10 cellular contexts compared by ENCODE assay signal in genomic region chr7:27167170-27167505, GRCh38. TPM values are rescaled to one million over a fixed set of nuclear protein-coding genes. Genes with fewer than 3 reads are reported as not detected.
DNase-seq lines count a peak whose midpoint lies in the region; ATAC-seq, FAIRE-seq and TF ChIP-seq lines count a peak whose summit lies in the region.
"Had no signal": no experiment of that assay in that cellular context is flagged by ENCODE, and none has a peak within 500 bp of the region (broad histone marks: within the 10 kb centered on the region; RNA-seq: fewer than 3 reads in every experiment).

No MANE protein-coding gene starts in this region.

- DNase-seq in activated naive CD4-positive, alpha-beta T cell treated with anti-CD3 and anti-CD28 coated beads, Interleukin-2, amount 10 ng/mL, durations not matched to agents 7 days and 5 days, result no peak
- DNase-seq in activated naive CD4-positive, alpha-beta T cell treated with anti-CD3 and anti-CD28 coated beads, Interleukin-2, amount 50 U/mL, for 72 hours (ENCODE audit: low spot score in 2 of 2), result no peak
- peak in 1 of 2 experiments; percentile 83 for DNase-seq in SJSA1 (ENCODE audit: low read depth in 1 of 2, low spot score in 2 of 2)
- peak; percentile 88 for DNase-seq in left kidney (ENCODE audit: low read depth, low spot score)
- no peak for DNase-seq in type B pancreatic cell (ENCODE audit: extremely low spot score, unreplicated experiment)
- no peak for DNase-seq in frontal cortex (ENCODE audit: low spot score in 2 of 2)
- no peak for DNase-seq in inferior parietal cortex (ENCODE audit: extremely low spot score)
- DNase-seq: DMS153 had no signal

- no peaks in the 10 kb centered on the region for H3K9me3 Mint-ChIP-seq in activated naive CD4-positive, alpha-beta T cell treated with anti-CD3 and anti-CD28 coated beads, Interleukin-2, amount 10 ng/mL, durations not matched to agents 7 days and 5 days
- no peaks in the 10 kb centered on the region for H3K9me3 Mint-ChIP-seq in activated naive CD4-positive, alpha-beta T cell treated with anti-CD3 and anti-CD28 coated beads, Interleukin-2, amount 50 U/mL, for 72 hours
- no peaks in the 10 kb centered on the region for H3K9me3 Mint-ChIP-seq in type B pancreatic cell

- no peak for ATAC-seq in activated naive CD4-positive, alpha-beta T cell treated with anti-CD3 and anti-CD28 coated beads, Interleukin-2, amount 50 U/mL, for 72 hours
- ATAC-seq in GM19351 (IDR thresholded peaks at IDR 0.05; ENCODE audit: unreplicated experiment), result no peak
- ATAC-seq: right lobe of liver had no signal

- CTCF ChIA-PET in activated naive CD4-positive, alpha-beta T cell treated with anti-CD3 and anti-CD28 coated beads, Interleukin-2, amount 10 ng/mL, durations not matched to agents 7 days and 5 days (lab: Charles Lee), result interaction anchor here (1.6 kb wide), 1 partner anchor 13 kb away, joined by 4 read pairs; no protein-coding TSS in a partner anchor

- H3K4me1 Mint-ChIP-seq in activated naive CD4-positive, alpha-beta T cell treated with anti-CD3 and anti-CD28 coated beads, Interleukin-2, amount 10 ng/mL, durations not matched to agents 7 days and 5 days, result peaks cover 12% of the 10 kb centered on the region
- H3K4me1 Mint-ChIP-seq in type B pancreatic cell (ENCODE audit: unreplicated experiment), result peaks cover 22% of the 10 kb centered on the region

- H3K4me3 ChIP-seq in SJSA1, result peak overlapping the region; percentile 57
- H3K4me3 ChIP-seq: right lobe of liver had no signal

- peaks cover 99% of the 10 kb centered on the region for H3K27me3 Mint-ChIP-seq in activated naive CD4-positive, alpha-beta T cell treated with anti-CD3 and anti-CD28 coated beads, Interleukin-2, amount 10 ng/mL, durations not matched to agents 7 days and 5 days
- peaks cover 91% of the 10 kb centered on the region for H3K27me3 Mint-ChIP-seq in type B pancreatic cell

- no peak for FAIRE-seq in frontal cortex (lab: Jason Lieb, UNC)

- peaks cover 61% of the 10 kb centered on the region for H3K4me1 ChIP-seq in SJSA1 (replicated peaks)
- H3K4me1 ChIP-seq: right lobe of liver had no signal

- peaks cover 3% of the 10 kb centered on the region for H3K36me3 Mint-ChIP-seq in activated naive CD4-positive, alpha-beta T cell treated with anti-CD3 and anti-CD28 coated beads, Interleukin-2, amount 10 ng/mL, durations not matched to agents 7 days and 5 days
- peaks cover 0 to 16% of the 10 kb centered on the region in 2 donors for H3K36me3 Mint-ChIP-seq in activated naive CD4-positive, alpha-beta T cell treated with anti-CD3 and anti-CD28 coated beads, Interleukin-2, amount 50 U/mL, for 72 hours
- no peaks in the 10 kb centered on the region for H3K36me3 Mint-ChIP-seq in type B pancreatic cell

- no peaks in the 10 kb centered on the region for H3K27me3 ChIP-seq in SJSA1 (replicated peaks)

- H3K4me3 Mint-ChIP-seq in activated naive CD4-positive, alpha-beta T cell treated with anti-CD3 and anti-CD28 coated beads, Interleukin-2, amount 10 ng/mL, durations not matched to agents 7 days and 5 days, result peak overlapping the region; percentile 37
- H3K4me3 Mint-ChIP-seq in type B pancreatic cell, result peak overlapping the region; percentile 74

- no peaks in the 10 kb centered on the region for H3K9me3 ChIP-seq in SJSA1 (replicated peaks)
- H3K9me3 ChIP-seq: right lobe of liver had no signal

- peak overlapping the region; percentile 93 for H3K27ac ChIP-seq in SJSA1
- H3K27ac ChIP-seq: right lobe of liver had no signal

- H3K27ac Mint-ChIP-seq in activated naive CD4-positive, alpha-beta T cell treated with anti-CD3 and anti-CD28 coated beads, Interleukin-2, amount 10 ng/mL, durations not matched to agents 7 days and 5 days, result peak overlapping the region; percentile 87
- peak overlapping the region in 1 of 2 donors; percentile 93 for H3K27ac Mint-ChIP-seq in activated naive CD4-positive, alpha-beta T cell treated with anti-CD3 and anti-CD28 coated beads, Interleukin-2, amount 50 U/mL, for 72 hours
- H3K27ac Mint-ChIP-seq in type B pancreatic cell, result no peak overlapping the region

- TF ChIP-seq CTCF in type B pancreatic cell (conservative IDR thresholded peaks at IDR 0.05), result no peak

- H3K36me3 ChIP-seq in SJSA1, result peaks cover 45% of the 10 kb centered on the region
- H3K36me3 ChIP-seq: right lobe of liver had no signal

RNA-seq across cellular contexts. Expression of gene HOXA9, which starts 1.8 kb away (rescaled TPM):
- not detected for total RNA-seq in activated naive CD4-positive, alpha-beta T cell treated with anti-CD3 and anti-CD28 coated beads, Interleukin-2, amount 50 U/mL, for 72 hours
- 7.0 and 16.3 TPM in 2 replicates for total RNA-seq in SJSA1 (2014; rRNA removed; shearing (Covaris generic))
- total RNA-seq in type B pancreatic cell (ENCODE audit: low replicate concordance), result 0.67 and 4.1 TPM in 2 replicates
- not detected for total RNA-seq in frontal cortex

RNA-seq across cellular contexts. Expression of gene HOXA10, which starts 7.0 kb away (rescaled TPM):
- total RNA-seq in activated naive CD4-positive, alpha-beta T cell treated with anti-CD3 and anti-CD28 coated beads, Interleukin-2, amount 50 U/mL, for 72 hours, result not detected
- total RNA-seq in SJSA1 (2014; rRNA removed; shearing (Covaris generic)), result 8.6 and 15.5 TPM in 2 replicates
- total RNA-seq in type B pancreatic cell (ENCODE audit: low replicate concordance) (0.29 and 4.9 TPM in 2 replicates), frontal cortex (not detected)
- total RNA-seq: right lobe of liver had no signal

RNA-seq across cellular contexts. Expression of gene HOXA7, which starts 10.7 kb away (rescaled TPM):
- not detected for total RNA-seq in activated naive CD4-positive, alpha-beta T cell treated with anti-CD3 and anti-CD28 coated beads, Interleukin-2, amount 50 U/mL, for 72 hours
- total RNA-seq in SJSA1 (2014; rRNA removed; shearing (Covaris generic)), result 0.09 and 2.9 TPM in 2 replicates
- total RNA-seq in type B pancreatic cell (ENCODE audit: low replicate concordance) (3.2 and 6.2 TPM in 2 replicates), frontal cortex (not detected)
- total RNA-seq: right lobe of liver had no signal

RNA-seq across cellular contexts. Expression of gene HOXA3, which starts 14.8 kb away (rescaled TPM):
- total RNA-seq in activated naive CD4-positive, alpha-beta T cell treated with anti-CD3 and anti-CD28 coated beads, Interleukin-2, amount 50 U/mL, for 72 hours, result not detected
- 0.13 and 1.8 TPM in 2 replicates for total RNA-seq in SJSA1 (2014; rRNA removed; shearing (Covaris generic))
- total RNA-seq in type B pancreatic cell (ENCODE audit: low replicate concordance) (40.5 and 92.8 TPM in 2 replicates), frontal cortex (not detected)

RNA-seq across cellular contexts. Expression of gene HOXA11, which starts 17.9 kb away (rescaled TPM):
- not detected for total RNA-seq in activated naive CD4-positive, alpha-beta T cell treated with anti-CD3 and anti-CD28 coated beads, Interleukin-2, amount 50 U/mL, for 72 hours
- 4.4 and 5.9 TPM in 2 replicates for total RNA-seq in SJSA1 (2014; rRNA removed; shearing (Covaris generic))
- total RNA-seq in type B pancreatic cell (ENCODE audit: low replicate concordance) (1.2 TPM in 1 of 2 replicates, not detected in the other), frontal cortex (not detected)
- total RNA-seq: right lobe of liver had no signal
